Comparison of ENCODE assay signal across 20 cellular contexts in genomic region chr4:74362347-74362746, GRCh38. TPM values are rescaled to one million over a fixed set of nuclear protein-coding genes. Genes with fewer than 3 reads are reported as not detected.
A peak's percentile ranks its signal among the peaks of the same experiment; 100 is the strongest.
DNase-seq lines count a peak whose midpoint lies in the region; ATAC-seq, FAIRE-seq and TF ChIP-seq lines count a peak whose summit lies in the region.
"Had no signal": no experiment of that assay in that cellular context is flagged by ENCODE, and none has a peak within 500 bp of the region (broad histone marks: within the 10 kb centered on the region; RNA-seq: fewer than 3 reads in every experiment).

No MANE protein-coding gene starts in this region.

- TF ChIP-seq RAD21 in HCT116 (IDR thresholded peaks at IDR 0.05; ENCODE audit: low read depth) (no peak), K562 (CRISPR knock-in tag; conservative IDR thresholded peaks at IDR 0.05 in 1 of 2, IDR thresholded peaks at IDR 0.05 in 1 of 2) (no peak)

- no peaks in the 10 kb centered on the region for H3K9me1 ChIP-seq in K562 (ENCODE audit: control insufficient read depth, insufficient read depth, low read length)

- H3K4me2 ChIP-seq in HCT116 (ENCODE audit: low read length) (peak overlapping the region; percentile 84), K562 (ENCODE audit: insufficient read depth, low read length) (no peak overlapping the region), skeletal muscle satellite cell (ENCODE audit: low read length) (peak overlapping the region; percentile 24)

- H3K27me3 ChIP-seq in HCT116 (ENCODE audit: insufficient read depth, low read length), result no peaks in the 10 kb centered on the region
- H3K27me3 ChIP-seq in K562 (ENCODE audit: control insufficient read depth in 2 of 2, insufficient read depth in 2 of 2, low read length in 2 of 2), result no peaks in the 10 kb centered on the region
- no peaks in the 10 kb centered on the region for H3K27me3 ChIP-seq in skeletal muscle satellite cell (ENCODE audit: control insufficient read depth, insufficient read depth, low read length)
- peaks cover 0 to 10% (median 0%) of the 10 kb centered on the region in 3 donors for H3K27me3 ChIP-seq in sigmoid colon

- TF ChIP-seq POLR2A in HCT116 (IDR thresholded peaks at IDR 0.05; ENCODE audit: borderline replicate concordance, extremely low read depth, insufficient read depth, insufficient read length), result no peak
- no peak for TF ChIP-seq POLR2A in K562 (conservative IDR thresholded peaks at IDR 0.05)
- no peak for TF ChIP-seq POLR2A in sigmoid colon (IDR thresholded peaks at IDR 0.05)

- intact Hi-C loops in Calu3 (cut with micrococcal nuclease; ENCODE audit: unreplicated experiment), result no loop called here
- intact Hi-C loops in HCT116 (cut with micrococcal nuclease), result no loop called here
- intact Hi-C loops in K562 (cut with micrococcal nuclease), result no loop called here
- intact Hi-C loops in sigmoid colon (cut with DNase I), result no loop called here

- no peak for TF ChIP-seq EP300 in K562 (IDR thresholded peaks at IDR 0.05; ENCODE audit: low read length)
- TF ChIP-seq EP300 in sigmoid colon (IDR thresholded peaks at IDR 0.05), result no peak

- peak overlapping the region; percentile 94 for H3K27ac ChIP-seq in HCT116 (ENCODE audit: low read depth, low read length)
- 0 out of 3 replicates have a peak overlapping the region, but pooled peaks have one; percentile 11 for H3K27ac ChIP-seq in K562 (ENCODE audit: extremely low read depth, low read depth, low read length)
- no peak overlapping the region for H3K27ac ChIP-seq in sigmoid colon
- H3K27ac ChIP-seq: SK-N-MC had no signal

- in situ Hi-C loops in K562 (cut with MboI) (no loop called here), ACHN (cut with HindIII; ENCODE audit: low pct_ligation_motif_present, low pct_unique_long_range_greater_than_20kb, low sequenced_read_pairs) (no loop called here)

- H3K4me1 ChIP-seq in HCT116 (ENCODE audit: control insufficient read depth in 1 of 2, insufficient read depth in 2 of 2, low read length in 2 of 2) (peaks cover 43 to 84% of the 10 kb centered on the region in 2 experiments), K562 (replicated peaks in 1 of 2; ENCODE audit: control insufficient read depth in 2 of 2, insufficient read depth in 2 of 2, low read length in 2 of 2) (peaks cover 5% of the 10 kb centered on the region in 2 experiments; a peak in 2 of 5 replicates), skeletal muscle satellite cell (ENCODE audit: control insufficient read depth, insufficient read depth, low read length) (peaks cover 18% of the 10 kb centered on the region), sigmoid colon (peaks cover 0 to 21% (median 11%) of the 10 kb centered on the region in 4 donors)

- peak overlapping the region; percentile 76 for H3K4me3 Mint-ChIP-seq in Calu3 (ENCODE audit: low read depth, unreplicated experiment)
- H3K4me3 Mint-ChIP-seq: CD14-positive monocyte had no signal

- POLR2A ChIA-PET in HCT116 (lab: Charles Lee), result interaction anchor here (0.7 to 3.7 kb wide), 5 partner anchors 12 to 1267 kb away, joined by 3 to 28 read pairs (median 5); no protein-coding TSS in a partner anchor
- POLR2A ChIA-PET in K562 (lab: Yijun Ruan, JAX), result no interaction called here

- H3K27ac Mint-ChIP-seq in Calu3 (ENCODE audit: unreplicated experiment), result peak overlapping the region; percentile 95

- no peak overlapping the region for H2AFZ ChIP-seq in HCT116 (ENCODE audit: low read depth, low read length, poor library complexity, severe bottlenecking)
- peak overlapping the region; percentile 73 for H2AFZ ChIP-seq in K562 (ENCODE audit: low read depth, low read length)

- RAD21 ChIA-PET in HCT116 (lab: Charles Lee; ENCODE audit: low non-redundant PET in 1 of 2, low total read pairs in 2 of 2, uncharacterized antibody in 2 of 2, unreplicated experiment in 2 of 2), result no interaction called here

- no peaks in the 10 kb centered on the region for H3K9me3 Mint-ChIP-seq in Calu3 (ENCODE audit: low read depth, unreplicated experiment)

- peaks cover 80% of the 10 kb centered on the region for H3K79me2 ChIP-seq in HCT116 (ENCODE audit: insufficient read depth, low read length)
- H3K79me2 ChIP-seq in K562 (ENCODE audit: control insufficient read depth, insufficient read depth, low read length), result peaks cover 33% of the 10 kb centered on the region

- TF ChIP-seq CTCF in Calu3 (IDR thresholded peaks at IDR 0.05; ENCODE audit: unreplicated experiment), result no peak
- no peak for TF ChIP-seq CTCF in HCT116 (IDR thresholded peaks at IDR 0.05 in 2 of 3, conservative IDR thresholded peaks at IDR 0.05 in 1 of 3; ENCODE audit: borderline replicate concordance in 1 of 3, insufficient read depth in 1 of 3, low read depth in 2 of 3, low read length in 2 of 3)
- no peak for TF ChIP-seq CTCF in K562 (IDR thresholded peaks at IDR 0.05 in 2 of 3, conservative IDR thresholded peaks at IDR 0.05 in 1 of 3; ENCODE audit: insufficient read depth in 2 of 3, low read depth in 1 of 3, low read length in 3 of 3)
- TF ChIP-seq CTCF in sigmoid colon (IDR thresholded peaks at IDR 0.05), result no peak

- BruUV-seq in Calu3 (replicated peaks; lab: Mats Ljungman, UMichigan) (no TSS peak), HCT116 (replicated peaks; lab: Mats Ljungman, UMichigan) (no TSS peak), K562 (replicated peaks; lab: Mats Ljungman, UMichigan) (no TSS peak)

- H3K4me1 Mint-ChIP-seq in Calu3 (ENCODE audit: low read depth, unreplicated experiment), result peaks cover 16% of the 10 kb centered on the region

- 0 out of 2 replicates have a peak, but pooled peaks cover under 1% of the 10 kb centered on the region for H4K20me1 ChIP-seq in HCT116 (ENCODE audit: insufficient read depth)
- no peaks in the 10 kb centered on the region for H4K20me1 ChIP-seq in K562 (replicated peaks; ENCODE audit: control insufficient read depth, insufficient read depth, low read length)

- H3K9ac ChIP-seq in HCT116 (ENCODE audit: low read length) (peak overlapping the region; percentile 94), K562 (ENCODE audit: insufficient read depth in 1 of 2, low read depth in 2 of 2, low read length in 2 of 2) (no peak overlapping the region), skeletal muscle satellite cell (ENCODE audit: low read depth, low read length) (no peak overlapping the region)

- H3K27me3 Mint-ChIP-seq in Calu3 (ENCODE audit: unreplicated experiment), result no peaks in the 10 kb centered on the region

- FAIRE-seq in K562 (lab: Jason Lieb, UNC), result no peak
- FAIRE-seq: GM12878, HTR-8/SVneo had no signal

- ATAC-seq in HCT116 (no peak), K562 (no peak)
- ATAC-seq: GM12878 had no signal

- H3K9me3 ChIP-seq in HCT116 (ENCODE audit: control insufficient read depth in 1 of 2, insufficient read depth in 1 of 2, low read depth in 1 of 2, low read length in 2 of 2) (no peaks in the 10 kb centered on the region), K562 (replicated peaks; ENCODE audit: control insufficient read depth, insufficient read depth, low read depth, low read length) (no peaks in the 10 kb centered on the region), skeletal muscle satellite cell (replicated peaks; ENCODE audit: low read length) (no peaks in the 10 kb centered on the region), sigmoid colon (no peaks in the 10 kb centered on the region)

- H3K9me2 ChIP-seq in HCT116 (ENCODE audit: insufficient read depth), result no peaks in the 10 kb centered on the region

- H3K36me3 ChIP-seq in HCT116 (ENCODE audit: control insufficient read depth in 1 of 2, insufficient read depth in 2 of 2, low read length in 2 of 2) (peaks cover 4 to 19% of the 10 kb centered on the region in 2 experiments; a peak in 2 of 4 replicates), K562 (ENCODE audit: control insufficient read depth, insufficient read depth, low read length) (no peaks in the 10 kb centered on the region), skeletal muscle satellite cell (ENCODE audit: insufficient read depth, low read length) (no peaks in the 10 kb centered on the region), sigmoid colon (no peaks in the 10 kb centered on the region)

- 59% methylated on average over 3 of the region's 3 CpGs for WGBS in K562 (ENCODE audit: insufficient coverage, low coverage, missing lambda C conversion rate)
- WGBS in sigmoid colon, 2 donors, result 96 to 97% methylated on average over 3 of the region's 3 CpGs

- CTCF ChIA-PET in Calu3 (lab: Charles Lee), result no interaction called here
- CTCF ChIA-PET in HCT116 (lab: Charles Lee), result no interaction called here
- CTCF ChIA-PET in K562 (lab: Yijun Ruan, JAX; ENCODE audit: low intra/inter-chr PET ratio), result no interaction called here

- H3K36me3 Mint-ChIP-seq in Calu3 (ENCODE audit: insufficient read depth, unreplicated experiment), result peaks cover 55% of the 10 kb centered on the region
- H3K36me3 Mint-ChIP-seq: CD14-positive monocyte had no signal

- H3K4me3 ChIP-seq in HCT116 (replicated peaks in 1 of 2; ENCODE audit: low read depth in 1 of 2, low read length in 2 of 2), result peak overlapping the region in 1 of 2 experiments; percentile 53; a peak in 2 of 4 replicates
- no peak overlapping the region for H3K4me3 ChIP-seq in K562
- H3K4me3 ChIP-seq in skeletal muscle satellite cell (ENCODE audit: low read length), result no peak overlapping the region
- no peak overlapping the region for H3K4me3 ChIP-seq in sigmoid colon
- H3K4me3 ChIP-seq: GM12878, SK-N-MC had no signal

- no peak for DNase-seq in Calu3
- DNase-seq in HCT116 (ENCODE audit: low read depth, low spot score), result no peak
- no peak for DNase-seq in K562 (ENCODE audit: extremely low read depth in 1 of 4, low spot score in 3 of 4)
- no peak for DNase-seq in AG08396 (ENCODE audit: low spot score)
- no peak for DNase-seq in sigmoid colon
- DNase-seq in ACHN, result no peak
- DNase-seq: H7, Karpas-422, NCI-H1694, NCI-H2081 treated with DMSO at 0.1 percent for 48 hours, NCI-H446, NCI-H526, SHP77, SW 1271 had no signal

RNA-seq across cellular contexts. Expression of gene EREG, which starts 2.6 kb away (rescaled TPM):
- total RNA-seq in Calu3 (2022) (413 and 422 TPM in 2 replicates), HCT116 (2021; ENCODE audit: unreplicated experiment) (498 TPM), K562 (2014; rRNA removed) (2.5 and 3.9 TPM in 2 replicates), K562 (2014; rRNA removed; fragmentation: Illumina TruSeq; extraction: Trizol) (5.0 and 7.3 TPM in 2 replicates), K562 (2015; rRNA removed; fragmentation: Illumina TruSeq; extraction: Trizol) (2.4 and 2.6 TPM in 2 replicates), K562 (2021) (2.9 and 4.5 TPM in 2 replicates), sigmoid colon (1 to 10 TPM in 3 of 4 donors, under 1 TPM in 1; 0.71 to 5.8 (median 3.0) TPM)
- polyA plus RNA-seq in HCT116 (2012), result 167 and 184 TPM in 2 replicates
- total RNA-seq in K562 (2011; cell fraction: chromatin; rRNA removed; ENCODE audit: low replicate concordance), result 6.4 and 18.1 TPM in 2 replicates
- total RNA-seq in K562 (2011; cell fraction: nucleolus; rRNA removed), result 3.8 and 5.1 TPM in 2 replicates
- 12.1 and 22.8 TPM in 2 replicates for total RNA-seq in K562 (2011; cell fraction: nucleoplasm; rRNA removed)
- polyA plus RNA-seq in K562 (2011; rRNA removed) (2.7 and 7.2 TPM in 2 replicates), K562 (2014; fragmentation: Illumina TruSeq; extraction: Trizol) (2.3 and 4.5 TPM in 2 replicates), K562 (2014; fragmentation: Nextera tagmentation; extraction: Ambion mirVana) (1 to 10 TPM in 1 of 2 experiments, under 1 TPM in 1; 0.97 to 1.2 TPM), K562 (2014; rRNA removed) (1.5 and 3.1 TPM in 2 replicates), sigmoid colon (1 to 10 TPM in 2 of 3 donors, under 1 TPM in 1; 0.92 to 3.2 (median 1.2) TPM)
- polyA plus RNA-seq in K562 (2011; cell fraction: cytosol; rRNA removed), result 0.89 and 4.7 TPM in 2 replicates
- polyA plus RNA-seq in K562 (2011; cell fraction: nucleus; rRNA removed), result 2.5 and 7.7 TPM in 2 replicates
- polyA plus RNA-seq in K562 (2012), result 1.9 and 2.3 TPM in 2 replicates
- polyA minus RNA-seq in K562 (2011; rRNA and poly(A)+ RNA removed), result 3.3 and 10.0 TPM in 2 replicates
- 1.0 and 3.7 TPM in 2 replicates for polyA minus RNA-seq in K562 (2011; cell fraction: cytosol; rRNA and poly(A)+ RNA removed)
- 5.1 and 13.9 TPM in 2 replicates for polyA minus RNA-seq in K562 (2011; cell fraction: nucleus; rRNA and poly(A)+ RNA removed)
- 7.6 and 16.2 TPM in 2 replicates for total RNA-seq in skeletal muscle satellite cell (2012; rRNA removed)
- total RNA-seq: GM12878, H7 had no signal
- polyA plus RNA-seq: GM12878 had no signal

RNA-seq across cellular contexts. Expression of gene EPGN, which starts 54.1 kb away (rescaled TPM):
- total RNA-seq in Calu3 (2022), result 0.40 and 0.51 TPM in 2 replicates
- 1.5 TPM for total RNA-seq in HCT116 (2021; ENCODE audit: unreplicated experiment)
- 0.47 and 0.75 TPM in 2 replicates for polyA plus RNA-seq in HCT116 (2012)
- 0.39 and 0.62 TPM in 2 replicates for total RNA-seq in K562 (2011; cell fraction: chromatin; rRNA removed; ENCODE audit: low replicate concordance)
- total RNA-seq in K562 (2011; cell fraction: nucleolus; rRNA removed), result not detected in 2 replicates
- not detected in 2 replicates for total RNA-seq in K562 (2011; cell fraction: nucleoplasm; rRNA removed)
- not detected in 2 replicates for total RNA-seq in K562 (2014; rRNA removed)
- not detected in 2 replicates for total RNA-seq in K562 (2014; rRNA removed; fragmentation: Illumina TruSeq; extraction: Trizol)
- total RNA-seq in K562 (2015; rRNA removed; fragmentation: Illumina TruSeq; extraction: Trizol), result not detected in 2 replicates
- not detected in 2 replicates for total RNA-seq in K562 (2021)
- not detected in 2 replicates for polyA plus RNA-seq in K562 (2011; rRNA removed)
- polyA plus RNA-seq in K562 (2011; cell fraction: cytosol; rRNA removed), result not detected in 2 replicates
- not detected in 2 replicates for polyA plus RNA-seq in K562 (2011; cell fraction: nucleus; rRNA removed)
- 0.17 and 0.48 TPM in 2 replicates for polyA plus RNA-seq in K562 (2012)
- polyA plus RNA-seq in K562 (2014; fragmentation: Illumina TruSeq; extraction: Trizol), result not detected in 2 replicates
- polyA plus RNA-seq in K562 (2014; fragmentation: Nextera tagmentation; extraction: Ambion mirVana), result under 1 TPM; 0.10 to 0.56 TPM
- not detected in 2 replicates for polyA plus RNA-seq in K562 (2014; rRNA removed)
- not detected in 2 replicates for polyA minus RNA-seq in K562 (2011; rRNA and poly(A)+ RNA removed)
- not detected in 2 replicates for polyA minus RNA-seq in K562 (2011; cell fraction: cytosol; rRNA and poly(A)+ RNA removed)
- polyA minus RNA-seq in K562 (2011; cell fraction: nucleus; rRNA and poly(A)+ RNA removed), result 0.27 and 0.44 TPM in 2 replicates
- 0.44 and 5.6 TPM in 2 replicates for total RNA-seq in skeletal muscle satellite cell (2012; rRNA removed)
- total RNA-seq in sigmoid colon, result not detected
- under 1 TPM in 1 of 3 donors, not detected in 2; 0.13 TPM for polyA plus RNA-seq in sigmoid colon
- total RNA-seq: H7, M059J had no signal
- polyA plus RNA-seq: CD14-positive monocyte had no signal

Comparison
In these comparisons a context has a peak if more than half of its experiments do, and no peak if none do; other contexts are left out.
1. H3K27ac ChIP-seq: peak in HCT116 (single experiment) and K562 (single experiment); none in sigmoid colon (0 of 4).
2. RNA of gene EREG, which starts 2.6 kb away (total RNA-seq): 498 TPM in HCT116 (single experiment) and 413 to 422 TPM in Calu3; 0.71 to 5.8 TPM in sigmoid colon and 2.4 to 22.8 TPM in K562; every median in the first group is over 10 times any median in the second.